ENCODE assay signal across 9 cellular contexts in genomic region chr7:101164071-101164840, GRCh38. TPM values are rescaled to one million over a fixed set of nuclear protein-coding genes. Genes with fewer than 3 reads are reported as not detected.
DNase-seq lines count a peak whose midpoint lies in the region; ATAC-seq and TF ChIP-seq lines count a peak whose summit lies in the region.
"Had no signal": no experiment of that assay in that cellular context is flagged by ENCODE, and none has a peak within 500 bp of the region (broad histone marks: within the 10 kb centered on the region; RNA-seq: fewer than 3 reads in every experiment).

No MANE protein-coding gene starts in this region.

- no peaks in the 10 kb centered on the region for H4K20me1 ChIP-seq in MM.1S (ENCODE audit: insufficient read depth, low read length)

- DNase-seq in SIG-M5 treated with dmso at 0.1 percent for 504 hours (lab: John Stamatoyannopoulos, UW; ENCODE audit: unreplicated experiment) (peak; percentile 41), SIG-M5 (lab: John Stamatoyannopoulos, UW) (no peak), SK-N-MC (ENCODE audit: low read depth, low spot score) (no peak), fibroblast of peridontal ligament (ENCODE audit: extremely low read depth) (peak; percentile 44), progenitor cell of endocrine pancreas (ENCODE audit: low spot score, unreplicated experiment) (peak; percentile 53), MM.1S (no peak)
- no peak for DNase-seq in activated naive CD4-positive, alpha-beta T cell treated with anti-CD3 and anti-CD28 coated beads, Interleukin-2, amount 50 U/mL, for 72 hours (ENCODE audit: low spot score in 2 of 2)

- H3K27me3 ChIP-seq in MM.1S (replicated peaks; ENCODE audit: insufficient read depth, low read length): peaks cover 56% of the 10 kb centered on the region

- peak overlapping the region; percentile 14 for H3K4me3 Mint-ChIP-seq in progenitor cell of endocrine pancreas (ENCODE audit: low read depth)

- no peaks in the 10 kb centered on the region for H3K9me2 ChIP-seq in MM.1S (replicated peaks; ENCODE audit: insufficient read depth, low read length)

- H3K79me2 ChIP-seq in MM.1S (ENCODE audit: low read length): no peaks in the 10 kb centered on the region

- peaks cover 10% of the 10 kb centered on the region for H3K4me1 Mint-ChIP-seq in progenitor cell of endocrine pancreas (ENCODE audit: low read depth)

- peaks cover 56% of the 10 kb centered on the region for H3K27me3 Mint-ChIP-seq in progenitor cell of endocrine pancreas

- H3K9me3 ChIP-seq in SK-N-MC (ENCODE audit: low read depth, low read length): no peaks in the 10 kb centered on the region
- H3K9me3 ChIP-seq in MM.1S (replicated peaks; ENCODE audit: insufficient read depth, low read length): no peaks in the 10 kb centered on the region

- H3K9ac ChIP-seq in SK-N-MC (ENCODE audit: insufficient read length) (no peak overlapping the region), MM.1S (ENCODE audit: low read length) (no peak overlapping the region)

- peaks cover 5% of the 10 kb centered on the region; the same call in 1 of the 2 replicates for H3K4me1 ChIP-seq in MM.1S (ENCODE audit: low read length)

- H3K27ac Mint-ChIP-seq in progenitor cell of endocrine pancreas: no peak overlapping the region
- H3K27ac Mint-ChIP-seq in activated naive CD4-positive, alpha-beta T cell treated with anti-CD3 and anti-CD28 coated beads, Interleukin-2, amount 50 U/mL, for 72 hours: peak overlapping the region in 1 of 2 donors; percentile 68

- H3F3A ChIP-seq in MM.1S (ENCODE audit: insufficient read depth, low read length): no peaks in the 10 kb centered on the region

- no peak for ATAC-seq in HG03025 (IDR thresholded peaks at IDR 0.05; ENCODE audit: low FRiP score, unreplicated experiment)
- no peak for ATAC-seq in activated naive CD4-positive, alpha-beta T cell treated with anti-CD3 and anti-CD28 coated beads, Interleukin-2, amount 50 U/mL, for 72 hours

- H3K27ac ChIP-seq in SK-N-MC (no peak overlapping the region), MM.1S (ENCODE audit: low read length) (no peak overlapping the region)

- TF ChIP-seq CTCF in progenitor cell of endocrine pancreas (IDR thresholded peaks at IDR 0.05; ENCODE audit: unreplicated experiment) (no peak), MM.1S (IDR thresholded peaks at IDR 0.05; ENCODE audit: low read length) (no peak)

- H3K4me2 ChIP-seq in MM.1S (ENCODE audit: low read depth, low read length): no peak overlapping the region

- no peaks in the 10 kb centered on the region for H3K36me3 ChIP-seq in SK-N-MC (ENCODE audit: insufficient read depth, low read length)
- no peaks in the 10 kb centered on the region for H3K36me3 ChIP-seq in MM.1S (replicated peaks; ENCODE audit: insufficient read depth, low read length)

- H3K36me3 Mint-ChIP-seq in progenitor cell of endocrine pancreas (ENCODE audit: insufficient read depth): peaks cover 4% of the 10 kb centered on the region
- H3K36me3 Mint-ChIP-seq in activated naive CD4-positive, alpha-beta T cell treated with anti-CD3 and anti-CD28 coated beads, Interleukin-2, amount 50 U/mL, for 72 hours: peaks cover 0 to 16% of the 10 kb centered on the region in 2 donors

- H3K9me3 Mint-ChIP-seq in progenitor cell of endocrine pancreas (ENCODE audit: low read depth): no peaks in the 10 kb centered on the region
- no peaks in the 10 kb centered on the region for H3K9me3 Mint-ChIP-seq in activated naive CD4-positive, alpha-beta T cell treated with anti-CD3 and anti-CD28 coated beads, Interleukin-2, amount 50 U/mL, for 72 hours

- no peak overlapping the region for H2AFZ ChIP-seq in MM.1S (ENCODE audit: low read length)

- H3K4me3 ChIP-seq in SK-N-MC (peak overlapping the region; percentile 77), MM.1S (ENCODE audit: low read length) (no peak overlapping the region)

RNA-seq across cellular contexts. Expression of gene VGF, which starts 1.1 kb away (rescaled TPM):
- total RNA-seq in progenitor cell of endocrine pancreas: 0.96 and 1.8 TPM in 2 replicates
- total RNA-seq in activated naive CD4-positive, alpha-beta T cell treated with anti-CD3 and anti-CD28 coated beads, Interleukin-2, amount 50 U/mL, for 72 hours: not detected

RNA-seq across cellular contexts. Expression of gene AP1S1, which starts 10.0 kb away (rescaled TPM):
- total RNA-seq in progenitor cell of endocrine pancreas: 61.3 and 66.5 TPM in 2 replicates
- 10 to 100 TPM; 26.3 to 48.2 TPM for total RNA-seq in activated naive CD4-positive, alpha-beta T cell treated with anti-CD3 and anti-CD28 coated beads, Interleukin-2, amount 50 U/mL, for 72 hours

RNA-seq across cellular contexts. Expression of gene NAT16, which starts 15.8 kb away (rescaled TPM):
- not detected in 2 replicates for total RNA-seq in progenitor cell of endocrine pancreas
- total RNA-seq in activated naive CD4-positive, alpha-beta T cell treated with anti-CD3 and anti-CD28 coated beads, Interleukin-2, amount 50 U/mL, for 72 hours: not detected

RNA-seq across cellular contexts. Expression of gene MOGAT3, which starts 36.6 kb away (rescaled TPM):
- not detected in 2 replicates for total RNA-seq in progenitor cell of endocrine pancreas
- not detected for total RNA-seq in activated naive CD4-positive, alpha-beta T cell treated with anti-CD3 and anti-CD28 coated beads, Interleukin-2, amount 50 U/mL, for 72 hours
- total RNA-seq: temporal lobe had no signal

RNA-seq across cellular contexts. Expression of gene SERPINE1, which starts 37.4 kb away (rescaled TPM):
- 0.11 and 0.14 TPM in 2 replicates for total RNA-seq in progenitor cell of endocrine pancreas
- under 1 TPM; 0.18 to 0.27 TPM for total RNA-seq in activated naive CD4-positive, alpha-beta T cell treated with anti-CD3 and anti-CD28 coated beads, Interleukin-2, amount 50 U/mL, for 72 hours

Comparison
In these comparisons a context has a peak if more than half of its experiments do, and no peak if none do; other contexts are left out.
1. DNase-seq: peak in SIG-M5 treated with dmso at 0.1 percent for 504 hours (single experiment), fibroblast of peridontal ligament (single experiment) and progenitor cell of endocrine pancreas (single experiment); none in SIG-M5 (single experiment), SK-N-MC (single experiment), MM.1S (single experiment) and activated naive CD4-positive, alpha-beta T cell treated with anti-CD3 and anti-CD28 coated beads, Interleukin-2, amount 50 U/mL, for 72 hours (0 of 2).